24 cellular contexts compared by ENCODE assay signal in genomic region chr3:25585361-25586166, GRCh38.
DNase-seq lines count a peak whose midpoint lies in the region; ATAC-seq and TF ChIP-seq lines count a peak whose summit lies in the region.
"Had no signal": no experiment of that assay in that cellular context is flagged by ENCODE, and none has a peak within 500 bp of the region (broad histone marks: within the 10 kb centered on the region; RNA-seq: fewer than 3 reads in every experiment).

No MANE protein-coding gene starts in this region.

- H3K36me3 Mint-ChIP-seq in activated CD8-positive, alpha-beta memory T cell treated with anti-CD3 and anti-CD28 coated beads, Interleukin-2, amount 10 ng/mL, durations not matched to agents 7 days and 5 days, result no peaks in the 10 kb centered on the region
- H3K36me3 Mint-ChIP-seq: activated naive CD4-positive, alpha-beta T cell treated with anti-CD3 and anti-CD28 coated beads, Interleukin-2, amount 50 U/mL, for 72 hours; CD4-positive, alpha-beta memory T cell; natural killer cell treated with Interleukin-12 subunit alpha and Interleukin-12 subunit beta and Interleukin-15 and Interleukin-18, amount 100 ng/mL, for 72 hours had no signal

- no peaks in the 10 kb centered on the region for H3K9me3 Mint-ChIP-seq in activated CD8-positive, alpha-beta memory T cell treated with anti-CD3 and anti-CD28 coated beads, Interleukin-2, amount 10 ng/mL, durations not matched to agents 7 days and 5 days (ENCODE audit: low read depth)
- H3K9me3 Mint-ChIP-seq: activated T-helper 2 cell treated with anti-CD3 and anti-CD28 coated beads, Interferon-gamma antibody, Interleukin-2, Interleukin-4, amounts not matched to agents 10 μg/mL and 5 μg/mL and 100 μg/mL, durations not matched to agents 14 hours and 24 hours and 36 hours; natural killer cell treated with Interleukin-12 subunit alpha and Interleukin-12 subunit beta and Interleukin-15 and Interleukin-18, amount 100 ng/mL, for 72 hours had no signal

- CTCF ChIA-PET in activated CD8-positive, alpha-beta memory T cell treated with anti-CD3 and anti-CD28 coated beads, Interleukin-2, amount 10 ng/mL, durations not matched to agents 7 days and 5 days (lab: Charles Lee), result interaction anchor here (1.1 kb wide), 1 partner anchor 10 kb away, joined by 3 read pairs; no protein-coding TSS in a partner anchor

- no peaks in the 10 kb centered on the region for H3K79me2 ChIP-seq in trophoblast cell (ENCODE audit: control insufficient read depth, insufficient read depth, low read length, poor library complexity)

- H3K27me3 ChIP-seq in trophoblast cell (ENCODE audit: insufficient read depth, low read length) (no peaks in the 10 kb centered on the region), tibial nerve (no peaks in the 10 kb centered on the region)

- H4K91ac ChIP-seq in trophoblast cell (ENCODE audit: low read depth, low read length), result peak overlapping the region; percentile 1

- TF ChIP-seq EP300 in tibial nerve (IDR thresholded peaks at IDR 0.05), result no peak

- no peak overlapping the region for H3K18ac ChIP-seq in trophoblast cell (ENCODE audit: low read length)

- H3K9ac ChIP-seq in trophoblast cell (ENCODE audit: low read length), result no peak overlapping the region

- in situ Hi-C loops in SK-MEL-5 (cut with HindIII; ENCODE audit: low pct_unique_long_range_greater_than_20kb, low sequenced_read_pairs), result no loop called here

- no peak overlapping the region for H3K23ac ChIP-seq in trophoblast cell (ENCODE audit: low read length)

- H3K27me3 Mint-ChIP-seq in activated CD8-positive, alpha-beta memory T cell treated with anti-CD3 and anti-CD28 coated beads, Interleukin-2, amount 10 ng/mL, durations not matched to agents 7 days and 5 days, result no peaks in the 10 kb centered on the region
- H3K27me3 Mint-ChIP-seq: natural killer cell treated with Interleukin-12 subunit alpha and Interleukin-12 subunit beta and Interleukin-15 and Interleukin-18, amount 100 ng/mL, for 72 hours had no signal

- no peak overlapping the region for H4K12ac ChIP-seq in trophoblast cell (ENCODE audit: low read depth, low read length)

- TF ChIP-seq POLR2A in tibial nerve (IDR thresholded peaks at IDR 0.05), result no peak

- H2AK5ac ChIP-seq in trophoblast cell (ENCODE audit: low read length), result no peak overlapping the region

- no peak overlapping the region for H3K27ac Mint-ChIP-seq in activated CD8-positive, alpha-beta memory T cell treated with anti-CD3 and anti-CD28 coated beads, Interleukin-2, amount 10 ng/mL, durations not matched to agents 7 days and 5 days
- H3K27ac Mint-ChIP-seq: activated naive CD4-positive, alpha-beta T cell treated with anti-CD3 and anti-CD28 coated beads, Interleukin-2, amount 50 U/mL, for 72 hours; activated T-helper 2 cell treated with anti-CD3 and anti-CD28 coated beads, Interferon-gamma antibody, Interleukin-2, Interleukin-4, amounts not matched to agents 10 μg/mL and 5 μg/mL and 100 μg/mL, durations not matched to agents 14 hours and 24 hours and 36 hours; natural killer cell treated with Interleukin-12 subunit alpha and Interleukin-12 subunit beta and Interleukin-15 and Interleukin-18, amount 100 ng/mL, for 72 hours had no signal

- H3K9me3 ChIP-seq in trophoblast cell (ENCODE audit: insufficient read depth, low read depth, low read length), result no peaks in the 10 kb centered on the region
- no peaks in the 10 kb centered on the region for H3K9me3 ChIP-seq in tibial nerve

- H3K4me1 Mint-ChIP-seq in activated CD8-positive, alpha-beta memory T cell treated with anti-CD3 and anti-CD28 coated beads, Interleukin-2, amount 10 ng/mL, durations not matched to agents 7 days and 5 days, result no peaks in the 10 kb centered on the region
- H3K4me1 Mint-ChIP-seq: CD4-positive, alpha-beta memory T cell had no signal

- H3K14ac ChIP-seq in trophoblast cell (ENCODE audit: low read length), result no peak overlapping the region

- peaks cover 2% of the 10 kb centered on the region in 2 experiments for H3K4me1 ChIP-seq in trophoblast cell (ENCODE audit: control insufficient read depth in 1 of 2, insufficient read depth in 2 of 2, low read length in 2 of 2)
- no peaks in the 10 kb centered on the region for H3K4me1 ChIP-seq in tibial nerve

- no peak overlapping the region for H3K4me3 ChIP-seq in trophoblast cell (ENCODE audit: low read depth, low read length)
- H3K4me3 ChIP-seq in tibial nerve, result no peak overlapping the region

- H2BK120ac ChIP-seq in trophoblast cell (ENCODE audit: insufficient read depth, low read length, poor library complexity), result no peak overlapping the region

- DNase-seq in activated CD8-positive, alpha-beta memory T cell treated with anti-CD3 and anti-CD28 coated beads, Interleukin-2, amount 10 ng/mL, durations not matched to agents 7 days and 5 days, result peak; percentile 22
- DNase-seq in activated CD8-positive, alpha-beta memory T cell treated with anti-CD3 and anti-CD28 coated beads, Interleukin-2, amount 50 U/mL, for 4 hours, result no peak
- peak; percentile 44 for DNase-seq in SK-MEL-5 (ENCODE audit: low read depth, low spot score)
- DNase-seq in fibroblast of peridontal ligament (ENCODE audit: extremely low read depth), result peak; percentile 22
- DNase-seq in trophoblast cell, result no peak
- DNase-seq in occipital lobe (lab: John Stamatoyannopoulos, UW), result no peak
- DNase-seq in tibial nerve (ENCODE audit: low spot score in 2 of 2), result no peak
- DNase-seq in iPS-NIHi11 (ENCODE audit: low spot score), result no peak
- DNase-seq: 8988T; activated CD4-positive, alpha-beta T cell treated with anti-CD3 and anti-CD28 coated beads, Interleukin-2, amount 50 U/mL, for 1 hour; AML-193; aorta; CD4-positive, alpha-beta memory T cell; DMS153; GF-D8; GOT3; Kasumi-1; NCI-H1092 treated with DMSO at 0.1 percent for 48 hours; NCI-H1930; NCI-H774 had no signal

- H3K79me1 ChIP-seq in trophoblast cell (ENCODE audit: low read length), result peaks cover 3% of the 10 kb centered on the region

- no peak overlapping the region for H3K4me3 Mint-ChIP-seq in activated CD8-positive, alpha-beta memory T cell treated with anti-CD3 and anti-CD28 coated beads, Interleukin-2, amount 10 ng/mL, durations not matched to agents 7 days and 5 days
- H3K4me3 Mint-ChIP-seq: CD4-positive, alpha-beta memory T cell; natural killer cell treated with Interleukin-12 subunit alpha and Interleukin-12 subunit beta and Interleukin-15 and Interleukin-18, amount 100 ng/mL, for 72 hours had no signal

- H2BK5ac ChIP-seq in trophoblast cell (ENCODE audit: low read depth, low read length, poor library complexity), result no peak overlapping the region

- TF ChIP-seq CTCF in tibial nerve (IDR thresholded peaks at IDR 0.05), result no peak

- no peak overlapping the region for H3K4ac ChIP-seq in trophoblast cell (ENCODE audit: low read depth, low read length)

- H3K27ac ChIP-seq in trophoblast cell (ENCODE audit: low read depth, low read length) (no peak overlapping the region), tibial nerve (no peak overlapping the region)
- H3K27ac ChIP-seq: epithelial cell of prostate had no signal

- H2AFZ ChIP-seq in trophoblast cell (ENCODE audit: insufficient read depth, low read length, poor library complexity), result no peak overlapping the region

- no peak overlapping the region for H4K8ac ChIP-seq in trophoblast cell (ENCODE audit: low read depth, low read length)

- ATAC-seq in activated CD8-positive, alpha-beta memory T cell treated with anti-CD3 and anti-CD28 coated beads, Interleukin-2, amount 10 ng/mL, durations not matched to agents 7 days and 5 days, result no peak
- ATAC-seq: activated naive CD4-positive, alpha-beta T cell treated with anti-CD3 and anti-CD28 coated beads, Interleukin-2, amount 50 U/mL, for 72 hours; natural killer cell treated with Interleukin-12 subunit alpha and Interleukin-12 subunit beta and Interleukin-15 and Interleukin-18, amount 100 ng/mL, for 72 hours had no signal

- no peak overlapping the region for H2BK12ac ChIP-seq in trophoblast cell (ENCODE audit: low read length)

- no CpG with 5 or more reads among the region's 14 CpGs for WGBS in trophoblast cell (ENCODE audit: extremely low coverage, insufficient coverage, insufficient read length)
- 76 to 80% methylated on average over 14 of the region's 14 CpGs for WGBS in tibial nerve, 2 donors

- H3K36me3 ChIP-seq in trophoblast cell (ENCODE audit: control insufficient read depth in 1 of 2, insufficient read depth in 2 of 2, low read length in 2 of 2) (peaks cover 2 to 10% of the 10 kb centered on the region in 2 experiments), tibial nerve (peaks cover 0 to 31% (median 0%) of the 10 kb centered on the region in 3 donors)

- no peak overlapping the region for H3K4me2 ChIP-seq in trophoblast cell (ENCODE audit: low read length)

Comparison
In these comparisons a context has a peak if more than half of its experiments do, and no peak if none do; other contexts are left out.
1. DNase-seq: peak in activated CD8-positive, alpha-beta memory T cell treated with anti-CD3 and anti-CD28 coated beads, Interleukin-2, amount 10 ng/mL, durations not matched to agents 7 days and 5 days (single experiment), SK-MEL-5 (single experiment) and fibroblast of peridontal ligament (single experiment); none in activated CD8-positive, alpha-beta memory T cell treated with anti-CD3 and anti-CD28 coated beads, Interleukin-2, amount 50 U/mL, for 4 hours (single experiment), trophoblast cell (0 of 2), occipital lobe (single experiment), tibial nerve (0 of 2) and iPS-NIHi11 (single experiment).